In the genomic region with DNA sequence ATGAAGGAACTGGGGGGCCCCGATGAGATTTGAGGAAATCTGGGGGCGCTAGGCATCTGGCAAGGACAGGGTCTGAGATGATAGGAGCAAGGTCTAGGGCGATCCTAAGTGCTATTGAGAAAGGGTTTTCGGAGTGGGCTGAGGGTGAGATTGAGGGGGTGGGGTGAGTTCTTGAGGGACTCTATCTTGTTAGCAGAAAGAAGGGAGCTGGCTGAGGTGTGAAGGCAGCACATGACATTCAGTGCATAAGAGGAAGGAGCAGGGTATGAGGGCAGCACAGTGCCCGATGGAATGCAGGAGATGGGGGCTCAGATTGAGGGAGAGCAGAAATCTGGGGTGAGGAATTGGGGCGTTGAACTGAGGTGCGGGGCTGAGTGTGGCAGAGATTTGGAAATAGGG, we compare ENCODE assay signal across 7 cellular contexts. TPM values are rescaled to one million over a fixed set of nuclear protein-coding genes. Genes with fewer than 3 reads are reported as not detected.
DNase-seq lines count a peak whose midpoint lies in the region; ATAC-seq and TF ChIP-seq lines count a peak whose summit lies in the region.

No MANE protein-coding gene starts in this region.

- no peaks in the 10 kb centered on the region for H3K9me2 ChIP-seq in PC-3 (replicated peaks; ENCODE audit: low read length)

- no peak for TF ChIP-seq CTCF in PC-3 (conservative IDR thresholded peaks at IDR 0.05; ENCODE audit: low read depth, low read length)
- no peak for TF ChIP-seq CTCF in dorsolateral prefrontal cortex (IDR thresholded peaks at IDR 0.05 in 54 of 56, conservative IDR thresholded peaks at IDR 0.05 in 2 of 56; ENCODE audit: low read depth in 1 of 56, partially characterized antibody in 56 of 56)
- TF ChIP-seq CTCF in mucosa of descending colon (IDR thresholded peaks at IDR 0.05), result no peak

- no peaks in the 10 kb centered on the region for H3K36me3 ChIP-seq in PC-3 (ENCODE audit: low read depth, low read length)
- H3K36me3 ChIP-seq in mucosa of descending colon (ENCODE audit: low read depth), result no peaks in the 10 kb centered on the region

- POLR2A ChIA-PET in PC-3 (lab: Charles Lee; ENCODE audit: unreplicated experiment), result no interaction called here

- CTCF ChIA-PET in PC-3 (lab: Charles Lee), result no interaction called here

- H3K27ac ChIP-seq in PC-3 (ENCODE audit: low read length) (no peak overlapping the region), dorsolateral prefrontal cortex (peak overlapping the region in 34 of 59 donors; percentile 6 to 84 (median 66))

- no TSS peak for BruUV-seq in PC-3 (replicated peaks; lab: Mats Ljungman, UMichigan)

- peak; percentile 0 for ATAC-seq in GM19351 (IDR thresholded peaks at IDR 0.05; ENCODE audit: unreplicated experiment)
- no peak; the same call in 1 of the 2 replicates for ATAC-seq in PC-3
- ATAC-seq in mucosa of descending colon, result peak; percentile 16
- ATAC-seq in GM21717 (IDR thresholded peaks at IDR 0.05; ENCODE audit: unreplicated experiment), result no peak

- peak overlapping the region; percentile 83 for H3K9ac ChIP-seq in PC-3 (ENCODE audit: low read length)

- H3K4me1 ChIP-seq in PC-3 (ENCODE audit: insufficient read depth, low read length) (peaks cover 36% of the 10 kb centered on the region), mucosa of descending colon (ENCODE audit: low read depth) (peaks cover 37% of the 10 kb centered on the region)

- peak overlapping the region; percentile 96 for H3K4me2 ChIP-seq in PC-3 (ENCODE audit: low read length)

- intact Hi-C loops in PC-3 (cut with micrococcal nuclease), result no loop called here
- intact Hi-C loops in dorsolateral prefrontal cortex (cut with DNase I), result no loop called here
- intact Hi-C loops in mucosa of descending colon (cut with DNase I, micrococcal nuclease), result no loop called here

- no peaks in the 10 kb centered on the region for H3K9me3 ChIP-seq in PC-3 (ENCODE audit: low read length)
- H3K9me3 ChIP-seq in mucosa of descending colon, result no peaks in the 10 kb centered on the region

- peaks cover 53% of the 10 kb centered on the region for H3K79me2 ChIP-seq in PC-3 (ENCODE audit: low read length)

- no peaks in the 10 kb centered on the region for H3F3A ChIP-seq in PC-3 (ENCODE audit: low read length, unreplicated experiment)

- H3K4me3 ChIP-seq in PC-3 (ENCODE audit: low read length) (peak overlapping the region; percentile 89), dorsolateral prefrontal cortex (peak overlapping the region; percentile 45 to 91 (median 75)), mucosa of descending colon (peak overlapping the region; percentile 48)

- H2AFZ ChIP-seq in PC-3 (ENCODE audit: low read length), result peak overlapping the region; percentile 64

- H3K27me3 ChIP-seq in PC-3 (ENCODE audit: low read length) (no peaks in the 10 kb centered on the region), dorsolateral prefrontal cortex (no peaks in the 10 kb centered on the region)

- no peaks in the 10 kb centered on the region for H4K20me1 ChIP-seq in PC-3 (ENCODE audit: low read length)

- DNase-seq in PC-3, result no peak
- DNase-seq in dorsolateral prefrontal cortex, result peak in 1 of 10 donors; percentile 18
- DNase-seq in mucosa of descending colon, result no peak
- no peak for DNase-seq in epidermal melanocyte (ENCODE audit: insufficient read length, low spot score)
- no peak for DNase-seq in GOT3 (lab: John Stamatoyannopoulos, UW)

RNA-seq across cellular contexts. Expression of a gene that starts 0.7 kb away (rescaled TPM):
- total RNA-seq in PC-3 (2014; rRNA removed) (8.1 and 11.6 TPM in 2 replicates), dorsolateral prefrontal cortex (10 to 100 TPM; 11.2 to 39.5 (median 27.9) TPM), mucosa of descending colon (10 to 100 TPM; 11.8 to 21.5 (median 20.0) TPM)

Comparison
In these comparisons a context has a peak if more than half of its experiments do, and no peak if none do; other contexts are left out.
1. ATAC-seq: peak in GM19351 (single experiment) and mucosa of descending colon (single experiment); none in PC-3 (single experiment) and GM21717 (single experiment).
2. Peak in every context shown above with its lines, with median percentiles within 50 percentile points of each other: H3K4me3 ChIP-seq.